ENCODE assay signal across 9 cellular contexts in the genomic region with DNA sequence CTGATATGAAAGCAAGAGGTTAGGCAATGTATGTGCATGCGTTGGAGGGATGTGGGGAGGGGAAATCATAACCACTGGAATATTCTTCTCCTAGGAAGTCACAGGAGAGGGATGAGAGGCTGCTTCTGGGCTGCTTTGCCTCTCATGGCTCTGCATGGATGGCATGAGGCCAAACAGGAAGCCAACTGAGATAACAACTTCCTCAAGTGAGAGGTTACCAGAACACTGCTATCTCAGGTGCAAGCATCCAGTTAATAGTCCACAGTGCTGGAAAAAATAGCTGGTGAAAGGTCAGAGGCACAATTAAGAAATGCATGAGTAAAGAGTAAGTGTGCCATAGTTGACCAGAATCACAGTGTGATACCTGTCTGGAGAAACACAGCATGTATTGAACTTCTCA.
DNase-seq lines count a peak whose midpoint lies in the region; ATAC-seq and TF ChIP-seq lines count a peak whose summit lies in the region.
"Had no signal": no experiment of that assay in that cellular context is flagged by ENCODE, and none has a peak within 500 bp of the region (broad histone marks: within the 10 kb centered on the region; RNA-seq: fewer than 3 reads in every experiment).

No MANE protein-coding gene starts in this region.

- H3K27ac ChIP-seq in mucosa of rectum (ENCODE audit: low read depth in 2 of 2, low read length in 2 of 2): peak overlapping the region; percentile 64 to 72

- ATAC-seq in HG03571 (IDR thresholded peaks at IDR 0.05; ENCODE audit: unreplicated experiment) (peak; percentile 55), HG03159 (IDR thresholded peaks at IDR 0.05; ENCODE audit: unreplicated experiment) (no peak)

- DNase-seq in activated CD4-positive, alpha-beta T cell treated with anti-CD3 and anti-CD28 coated beads for 48 hours: peak; percentile 12
- no peak for DNase-seq in activated CD4-positive, alpha-beta T cell treated with anti-CD3 and anti-CD28 coated beads, Interleukin-2, amount 50 U/mL, for 48 hours
- no peak for DNase-seq in activated CD4-positive, alpha-beta memory T cell treated with anti-CD3 and anti-CD28 coated beads, Interleukin-2, amount 10 ng/mL, durations not matched to agents 7 days and 5 days
- DNase-seq in type B pancreatic cell (ENCODE audit: extremely low spot score, unreplicated experiment): no peak
- no peak for DNase-seq in iPS-NIHi7 (ENCODE audit: extremely low spot score)
- DNase-seq: activated T-cell treated with anti-CD3 and anti-CD28 coated beads, Interleukin-2, amount 50 U/mL, for 48 hours had no signal

- H3K9me3 ChIP-seq in mucosa of rectum (ENCODE audit: control insufficient read depth in 2 of 2, low read length in 2 of 2): no peaks in the 10 kb centered on the region

- no peak for TF ChIP-seq CTCF in type B pancreatic cell (conservative IDR thresholded peaks at IDR 0.05)

- H3K4me1 ChIP-seq in mucosa of rectum (ENCODE audit: control insufficient read depth in 2 of 2, insufficient read depth in 2 of 2, low read length in 2 of 2): peaks cover 18 to 28% of the 10 kb centered on the region in 2 donors

- H3K27me3 ChIP-seq in mucosa of rectum (ENCODE audit: control insufficient read depth in 2 of 2, insufficient read depth in 2 of 2, low read length in 2 of 2): no peaks in the 10 kb centered on the region

- H3K9ac ChIP-seq in mucosa of rectum (ENCODE audit: low read depth in 1 of 2, low read length in 2 of 2): no peak overlapping the region

- H3K27ac Mint-ChIP-seq in activated CD4-positive, alpha-beta memory T cell treated with anti-CD3 and anti-CD28 coated beads, Interleukin-2, amount 10 ng/mL, durations not matched to agents 7 days and 5 days: peak overlapping the region; percentile 2
- no peak overlapping the region for H3K27ac Mint-ChIP-seq in type B pancreatic cell

- no peak overlapping the region for H3K4me3 Mint-ChIP-seq in activated CD4-positive, alpha-beta memory T cell treated with anti-CD3 and anti-CD28 coated beads, Interleukin-2, amount 10 ng/mL, durations not matched to agents 7 days and 5 days
- H3K4me3 Mint-ChIP-seq in type B pancreatic cell: no peak overlapping the region

- H3K36me3 ChIP-seq in mucosa of rectum (ENCODE audit: control insufficient read depth in 2 of 2, insufficient read depth in 2 of 2, low read length in 2 of 2): no peaks in the 10 kb centered on the region

- H3K36me3 Mint-ChIP-seq in activated CD4-positive, alpha-beta memory T cell treated with anti-CD3 and anti-CD28 coated beads, Interleukin-2, amount 10 ng/mL, durations not matched to agents 7 days and 5 days (ENCODE audit: low read depth): peaks cover 10% of the 10 kb centered on the region
- peaks cover 11% of the 10 kb centered on the region for H3K36me3 Mint-ChIP-seq in type B pancreatic cell

- H3K27me3 Mint-ChIP-seq in activated CD4-positive, alpha-beta memory T cell treated with anti-CD3 and anti-CD28 coated beads, Interleukin-2, amount 10 ng/mL, durations not matched to agents 7 days and 5 days: no peaks in the 10 kb centered on the region
- H3K27me3 Mint-ChIP-seq in type B pancreatic cell: no peaks in the 10 kb centered on the region

- CTCF ChIA-PET in activated CD4-positive, alpha-beta memory T cell treated with anti-CD3 and anti-CD28 coated beads, Interleukin-2, amount 10 ng/mL, durations not matched to agents 7 days and 5 days (lab: Charles Lee): no interaction called here

- peak overlapping the region in 1 of 2 donors; percentile 23 for H3K4me3 ChIP-seq in mucosa of rectum (ENCODE audit: low read length in 2 of 2)

- H3K9me3 Mint-ChIP-seq in activated CD4-positive, alpha-beta memory T cell treated with anti-CD3 and anti-CD28 coated beads, Interleukin-2, amount 10 ng/mL, durations not matched to agents 7 days and 5 days: no peaks in the 10 kb centered on the region
- H3K9me3 Mint-ChIP-seq in type B pancreatic cell: peaks cover 6% of the 10 kb centered on the region

- POLR2A ChIA-PET in activated CD4-positive, alpha-beta memory T cell treated with anti-CD3 and anti-CD28 coated beads, Interleukin-2, amount 10 ng/mL, durations not matched to agents 7 days and 5 days (lab: Charles Lee): interaction anchor here (1.7 kb wide), 1 partner anchor 113 kb away, joined by 4 read pairs; a partner anchor contains a TSS

- peaks cover 31% of the 10 kb centered on the region for H3K4me1 Mint-ChIP-seq in activated CD4-positive, alpha-beta memory T cell treated with anti-CD3 and anti-CD28 coated beads, Interleukin-2, amount 10 ng/mL, durations not matched to agents 7 days and 5 days
- peaks cover 6% of the 10 kb centered on the region for H3K4me1 Mint-ChIP-seq in type B pancreatic cell (ENCODE audit: unreplicated experiment)
